ENCODE assay signal across 8 cellular contexts in the genomic region with DNA sequence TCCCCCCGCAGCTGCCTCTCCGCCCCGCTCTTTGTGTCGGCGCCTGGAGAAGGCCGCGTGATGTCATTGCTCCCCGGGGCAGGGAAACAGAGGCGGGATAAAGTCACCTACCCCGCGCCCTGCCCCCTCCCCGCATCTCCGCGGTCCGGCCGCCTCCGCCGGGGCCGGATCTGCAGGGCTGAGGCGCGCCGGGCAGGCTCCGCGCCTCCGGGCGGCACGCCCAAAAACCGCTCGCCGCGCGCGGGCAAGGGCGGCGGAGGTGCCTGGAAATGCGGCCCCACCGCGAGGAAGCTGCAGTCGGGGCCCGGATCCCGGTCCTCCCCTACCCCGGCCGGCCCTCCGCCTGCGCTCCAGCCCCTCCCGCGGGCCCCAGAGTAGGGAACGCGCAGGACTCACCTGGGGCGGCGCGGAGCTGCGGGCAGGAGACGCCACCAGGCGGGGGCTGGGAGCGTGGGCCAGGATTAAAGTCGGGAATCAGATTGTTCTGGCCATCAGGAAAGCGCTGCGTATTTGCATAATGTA. TPM values are rescaled to one million over a fixed set of nuclear protein-coding genes. Genes with fewer than 3 reads are reported as not detected.
DNase-seq lines count a peak whose midpoint lies in the region; ATAC-seq and TF ChIP-seq lines count a peak whose summit lies in the region.

A gene (minus strand): TSS at position 55 of the 522 bp plus-strand sequence. CDS start 302 bp downstream, outside the sequence.

- WGBS in adrenal gland, 4 donors = 0 to 1% (median 0%) methylated on average over 2 to 59 of the region's 59 CpGs
- WGBS in right cardiac atrium = under 1% methylated on average over 59 of the region's 59 CpGs
- under 1% methylated on average over 49 of the region's 59 CpGs for WGBS in prostate gland

- H3K27me3 ChIP-seq in adrenal gland = peaks cover 9% of the 10 kb centered on the region
- peaks cover 2% of the 10 kb centered on the region for H3K27me3 ChIP-seq in right cardiac atrium (ENCODE audit: control insufficient read depth, insufficient read depth)
- no peaks in the 10 kb centered on the region for H3K27me3 ChIP-seq in prostate gland (replicated peaks; ENCODE audit: insufficient read depth)

- H3K36me3 ChIP-seq in adrenal gland (replicated peaks in 1 of 2) = no peaks in the 10 kb centered on the region
- no peaks in the 10 kb centered on the region for H3K36me3 ChIP-seq in prostate gland

- DNase-seq in activated CD4-positive, alpha-beta T cell treated with anti-CD3 and anti-CD28 coated beads for 48 hours = peak; percentile 12
- no peak for DNase-seq in activated CD4-positive, alpha-beta T cell treated with anti-CD3 and anti-CD28 coated beads, Interleukin-2, amount 50 U/mL, for 1 hour
- DNase-seq in NCI-H2196 (lab: John Stamatoyannopoulos, UW; ENCODE audit: unreplicated experiment) (peak; percentile 74), adrenal gland (peak in 5 of 7 donors; percentile 15 to 60 (median 30)), right cardiac atrium (peak; percentile 17 to 46 (median 39)), prostate gland (ENCODE audit: low spot score) (peak; percentile 66)

- H3K4me1 ChIP-seq in adrenal gland (replicated peaks in 1 of 2) = peaks cover 0 to 6% of the 10 kb centered on the region in 2 donors
- H3K4me1 ChIP-seq in right cardiac atrium (ENCODE audit: control insufficient read depth, insufficient read depth, low read length) = no peaks in the 10 kb centered on the region
- H3K4me1 ChIP-seq in prostate gland (replicated peaks) = no peaks in the 10 kb centered on the region

- TF ChIP-seq CTCF in adrenal gland (IDR thresholded peaks at IDR 0.05) = no peak
- peak in 3 of 4 experiments; percentile 31 to 55 (median 48) for TF ChIP-seq CTCF in prostate gland (IDR thresholded peaks at IDR 0.05)

- no peaks in the 10 kb centered on the region for H3K9me3 ChIP-seq in adrenal gland (replicated peaks in 1 of 3)
- H3K9me3 ChIP-seq in right cardiac atrium (ENCODE audit: control insufficient read depth, low read length) = no peaks in the 10 kb centered on the region
- H3K9me3 ChIP-seq in prostate gland = no peaks in the 10 kb centered on the region

- ATAC-seq in HG02623 (IDR thresholded peaks at IDR 0.05; ENCODE audit: unreplicated experiment) (peak; percentile 46), right cardiac atrium (peak; percentile 62 to 65), HG03457 (IDR thresholded peaks at IDR 0.05; ENCODE audit: unreplicated experiment) (no peak)

- peak within 1 kb of the TSS in 2 of 4 donors; percentile 17 to 55 for H3K4me3 ChIP-seq in adrenal gland
- peak within 1 kb of the TSS; percentile 71 for H3K4me3 ChIP-seq in right cardiac atrium (ENCODE audit: low read length)
- peak within 1 kb of the TSS; percentile 56 to 79 for H3K4me3 ChIP-seq in prostate gland

- intact Hi-C loops in adrenal gland (cut with DNase I) (no loop called here), right cardiac atrium (cut with DNase I) (no loop called here), prostate gland (cut with DNase I) (no loop called here)

- TF ChIP-seq POLR2A in adrenal gland (IDR thresholded peaks at IDR 0.05) = no peak
- no peak for TF ChIP-seq POLR2A in prostate gland (IDR thresholded peaks at IDR 0.05)

- peak within 1 kb of the TSS in 1 of 5 donors; percentile 49 for H3K27ac ChIP-seq in adrenal gland
- no peak within 1 kb of the TSS for H3K27ac ChIP-seq in right cardiac atrium (ENCODE audit: low read length)
- H3K27ac ChIP-seq in prostate gland = peak within 1 kb of the TSS; percentile 74 to 85

RNA-seq across cellular contexts. Expression of the gene that starts here (rescaled TPM):
- total RNA-seq in adrenal gland = 1 to 10 TPM in 2 of 8 donors, under 1 TPM in 3, not detected in 3; 0.32 to 3.6 (median 0.94) TPM
- polyA plus RNA-seq in adrenal gland = 1 to 10 TPM; 2.0 to 4.5 (median 3.1) TPM
- total RNA-seq in right cardiac atrium = under 1 TPM in 3 of 4 donors, not detected in 1; 0.06 to 0.40 (median 0.21) TPM
- polyA plus RNA-seq in right cardiac atrium = 0.45 TPM
- total RNA-seq in prostate gland = 10 to 100 TPM in 1 of 2 donors, 1 to 10 TPM in 1; 6.5 to 14.7 TPM

Comparison
In these comparisons a context has a peak if more than half of its experiments do, and no peak if none do; other contexts are left out.
1. Peak in DNase-seq, ATAC-seq and H3K4me3 ChIP-seq in right cardiac atrium; RNA of the gene not detected or under 1 TPM.
2. CTCF ChIP-seq: peak in prostate gland (3 of 4); none in adrenal gland (0 of 6).